Comparison of ENCODE assay signal across 8 cellular contexts in genomic region chr20:31723282-31724078, GRCh38. TPM values are rescaled to one million over a fixed set of nuclear protein-coding genes. Genes with fewer than 3 reads are reported as not detected.
A peak's percentile ranks its signal among the peaks of the same experiment; 100 is the strongest.
DNase-seq lines count a peak whose midpoint lies in the region; ATAC-seq and TF ChIP-seq lines count a peak whose summit lies in the region.

No MANE protein-coding gene starts in this region.

- peaks cover 9% of the 10 kb centered on the region for H3K4me1 ChIP-seq in endodermal cell (ENCODE audit: control insufficient read depth, insufficient read depth, low read length)

- no peaks in the 10 kb centered on the region for H3K27me3 Mint-ChIP-seq in endodermal cell (ENCODE audit: insufficient read depth)

- peak overlapping the region; percentile 83 for H3K4me3 ChIP-seq in endodermal cell (ENCODE audit: low read length)

- no peaks in the 10 kb centered on the region for H3K27me3 ChIP-seq in endodermal cell (ENCODE audit: control insufficient read depth, insufficient read depth, low read length, poor library complexity, severe bottlenecking)

- no peaks in the 10 kb centered on the region for H3K9me3 ChIP-seq in endodermal cell (ENCODE audit: control insufficient read depth, low read length)

- peak; percentile 100 for TF ChIP-seq CTCF in endodermal cell (conservative IDR thresholded peaks at IDR 0.05)

- WGBS in endodermal cell (ENCODE audit: insufficient coverage in 1 of 2, insufficient read length in 1 of 2), 2 experiments: 0 to 1% methylated on average over 32 to 81 of the region's 81 CpGs

- H3K36me3 ChIP-seq in endodermal cell (ENCODE audit: control insufficient read depth, insufficient read depth, low read length): peaks cover 28% of the 10 kb centered on the region

- peak overlapping the region; percentile 97 for H3K27ac Mint-ChIP-seq in endodermal cell

- H3K9me3 Mint-ChIP-seq in endodermal cell: no peaks in the 10 kb centered on the region

- peaks cover 28% of the 10 kb centered on the region for H3K36me3 Mint-ChIP-seq in endodermal cell (ENCODE audit: low read depth)

- H3K27ac ChIP-seq in endodermal cell (ENCODE audit: low read depth, low read length): peak overlapping the region; percentile 98

- peak overlapping the region; percentile 86 for H3K9ac ChIP-seq in endodermal cell (ENCODE audit: extremely low read depth, low read length, poor library complexity, severe bottlenecking)

- peak; percentile 85 for ATAC-seq in GM21390 (IDR thresholded peaks at IDR 0.05; ENCODE audit: unreplicated experiment)

- peaks cover 44% of the 10 kb centered on the region for H3K4me1 Mint-ChIP-seq in endodermal cell

- DNase-seq in DMS 273 (lab: John Stamatoyannopoulos, UW; ENCODE audit: unreplicated experiment) (peak; percentile 99), HUDEP-2 (lab: John Stamatoyannopoulos, UW; ENCODE audit: unreplicated experiment in 76 of 76) (peak; percentile 50 to 99 (median 96)), NOMO-1 treated with DMSO at 0.1 percent for 48 hours (lab: John Stamatoyannopoulos, UW; ENCODE audit: unreplicated experiment) (peak; percentile 94), endodermal cell (peak; percentile 99), middle frontal gyrus (ENCODE audit: extremely low spot score, low spot score) (peak; percentile 98)
- DNase-seq in activated CD8-positive, alpha-beta memory T cell treated with anti-CD3 and anti-CD28 coated beads, Interleukin-2, amount 50 U/mL, for 24 hours (ENCODE audit: extremely low read depth): peak; percentile 90
- peak; percentile 96 to 97 for DNase-seq in stimulated activated CD8-positive, alpha-beta memory T cell treated with anti-CD3 and anti-CD28 coated beads, Interleukin-2, amount 100 ng/mL, for 1 hour (ENCODE audit: low read depth in 2 of 2)

- H3K4me3 Mint-ChIP-seq in endodermal cell: peak overlapping the region; percentile 73

RNA-seq across cellular contexts. Expression of gene BCL2L1, which starts 0.8 kb away (rescaled TPM):
- 10 to 100 TPM; 60.3 to 89.5 TPM for total RNA-seq in endodermal cell
- 46.6 TPM for polyA plus RNA-seq in endodermal cell (2013, experiment 1 of 2)
- polyA plus RNA-seq in endodermal cell (2013, experiment 2 of 2): 43.2 TPM

RNA-seq across cellular contexts. Expression of gene TPX2, which starts 15.6 kb away (rescaled TPM):
- total RNA-seq in endodermal cell: 100 to 1,000 TPM; 108 to 118 TPM
- 137 TPM for polyA plus RNA-seq in endodermal cell (2013, experiment 1 of 2)
- 134 TPM for polyA plus RNA-seq in endodermal cell (2013, experiment 2 of 2)

Comparison
In these comparisons a context has a peak if more than half of its experiments do, and no peak if none do; other contexts are left out.
1. Peak in every context shown above with its lines: DNase-seq, ATAC-seq, H3K4me3 ChIP-seq and H3K27ac ChIP-seq.